In genomic region chr21:42505090-42505726, GRCh38 we compare ENCODE assay signal across 13 cellular contexts. TPM values are rescaled to one million over a fixed set of nuclear protein-coding genes. Genes with fewer than 3 reads are reported as not detected.
DNase-seq lines count a peak whose midpoint lies in the region; ATAC-seq, FAIRE-seq and TF ChIP-seq lines count a peak whose summit lies in the region.
"Had no signal": no experiment of that assay in that cellular context is flagged by ENCODE, and none has a peak within 500 bp of the region (broad histone marks: within the 10 kb centered on the region; RNA-seq: fewer than 3 reads in every experiment).

No MANE protein-coding gene starts in this region.

- no peak overlapping the region for H3K4me3 ChIP-seq in left ventricle myocardium inferior
- H3K4me3 ChIP-seq: lung had no signal

- FAIRE-seq in GM18507 (lab: Jason Lieb, UNC): peak; percentile 96

- H3K27ac ChIP-seq in left ventricle myocardium inferior (replicated peaks): no peak overlapping the region
- H3K27ac ChIP-seq: brain microvascular endothelial cell had no signal

- ATAC-seq in GM21367 (IDR thresholded peaks at IDR 0.05; ENCODE audit: unreplicated experiment) (peak; percentile 68), HG03097 (IDR thresholded peaks at IDR 0.05; ENCODE audit: low FRiP score, unreplicated experiment) (peak; percentile 67)

- intact Hi-C loops in left ventricle myocardium inferior (cut with micrococcal nuclease): no loop called here

- DNase-seq in GM18507 (ENCODE audit: extremely low spot score, insufficient read length, low read depth) (no peak), OCI-M1 (lab: John Stamatoyannopoulos, UW) (peak; percentile 64), foreskin melanocyte (no peak), AG08396 (ENCODE audit: low spot score) (no peak), hippocampal formation (lab: John Stamatoyannopoulos, UW) (no peak), left ventricle myocardium inferior (no peak)
- DNase-seq: brain microvascular endothelial cell; stimulated activated naive CD4-positive, alpha-beta T cell had no signal

- H3K9me3 ChIP-seq in left ventricle myocardium inferior (replicated peaks): no peaks in the 10 kb centered on the region

- H3K4me1 ChIP-seq in left ventricle myocardium inferior: no peaks in the 10 kb centered on the region

- H3K27me3 ChIP-seq in left ventricle myocardium inferior (ENCODE audit: low read depth): no peaks in the 10 kb centered on the region
- H3K27me3 ChIP-seq: brain microvascular endothelial cell had no signal

- TF ChIP-seq CTCF in left ventricle myocardium inferior (IDR thresholded peaks at IDR 0.05; ENCODE audit: borderline replicate concordance): no peak

- H3K36me3 ChIP-seq in left ventricle myocardium inferior: no peaks in the 10 kb centered on the region
- H3K36me3 ChIP-seq: brain microvascular endothelial cell had no signal

RNA-seq across cellular contexts. Expression of gene SLC37A1, which starts 8.4 kb away (rescaled TPM):
- total RNA-seq in left ventricle myocardium inferior: 3.8 TPM

RNA-seq across cellular contexts. Expression of gene RSPH1, which starts 9.2 kb away (rescaled TPM):
- total RNA-seq in left ventricle myocardium inferior: not detected
- total RNA-seq: activated CD8-positive, alpha-beta memory T cell treated with anti-CD3 and anti-CD28 coated beads for 36 hours; skeletal muscle tissue had no signal
